18 cellular contexts compared by ENCODE assay signal in genomic region chr9:91783876-91784672, GRCh38.
A peak's percentile ranks its signal among the peaks of the same experiment; 100 is the strongest.
DNase-seq lines count a peak whose midpoint lies in the region; ATAC-seq and TF ChIP-seq lines count a peak whose summit lies in the region.
"Had no signal": no experiment of that assay in that cellular context is flagged by ENCODE, and none has a peak within 500 bp of the region (broad histone marks: within the 10 kb centered on the region; RNA-seq: fewer than 3 reads in every experiment).

No MANE protein-coding gene starts in this region.

- POLR2A ChIA-PET in activated CD8-positive, alpha-beta T cell treated with anti-CD3 and anti-CD28 coated beads for 36 hours (lab: Charles Lee): no interaction called here
- POLR2A ChIA-PET in activated CD8-positive, alpha-beta T cell treated with anti-CD3 and anti-CD28 coated beads, Interleukin-2, amount 10 ng/mL, durations not matched to agents 7 days and 5 days (lab: Charles Lee): no interaction called here

- TF ChIP-seq CTCF in activated CD8-positive, alpha-beta T cell treated with anti-CD3 and anti-CD28 coated beads for 36 hours (IDR thresholded peaks at IDR 0.05): no peak
- TF ChIP-seq CTCF in glutamatergic neuron (IDR thresholded peaks at IDR 0.05; ENCODE audit: partially characterized antibody, unreplicated experiment) (no peak), osteocyte (IDR thresholded peaks at IDR 0.05) (no peak), esophagus squamous epithelium (IDR thresholded peaks at IDR 0.05) (no peak), chondrocyte (IDR thresholded peaks at IDR 0.05) (no peak)

- H3K27me3 Mint-ChIP-seq in activated CD8-positive, alpha-beta T cell treated with anti-CD3 and anti-CD28 coated beads for 36 hours: peaks cover 29% of the 10 kb centered on the region
- peaks cover 20% of the 10 kb centered on the region for H3K27me3 Mint-ChIP-seq in activated CD8-positive, alpha-beta T cell treated with anti-CD3 and anti-CD28 coated beads, Interleukin-2, amount 10 ng/mL, durations not matched to agents 7 days and 5 days (ENCODE audit: low read depth)
- H3K27me3 Mint-ChIP-seq in glutamatergic neuron (ENCODE audit: unreplicated experiment): peaks cover 11% of the 10 kb centered on the region
- no peaks in the 10 kb centered on the region for H3K27me3 Mint-ChIP-seq in osteocyte (ENCODE audit: unreplicated experiment)
- H3K27me3 Mint-ChIP-seq in chondrocyte (ENCODE audit: low read depth): no peaks in the 10 kb centered on the region
- H3K27me3 Mint-ChIP-seq: CD4-positive, CD25-positive, alpha-beta regulatory T cell had no signal

- 63 to 85% methylated on average over 12 to 14 of the region's 14 CpGs for WGBS in esophagus squamous epithelium, 2 donors

- no peak for ATAC-seq in activated CD8-positive, alpha-beta T cell treated with anti-CD3 and anti-CD28 coated beads for 36 hours
- no peak for ATAC-seq in activated CD8-positive, alpha-beta T cell treated with anti-CD3 and anti-CD28 coated beads, Interleukin-2, amount 10 ng/mL, durations not matched to agents 7 days and 5 days
- no peak for ATAC-seq in GM21717 (IDR thresholded peaks at IDR 0.05; ENCODE audit: unreplicated experiment)
- ATAC-seq in GM18868 (IDR thresholded peaks at IDR 0.05; ENCODE audit: unreplicated experiment): no peak

- no peak overlapping the region for H3K27ac Mint-ChIP-seq in activated CD8-positive, alpha-beta T cell treated with anti-CD3 and anti-CD28 coated beads for 36 hours
- no peak overlapping the region for H3K27ac Mint-ChIP-seq in activated CD8-positive, alpha-beta T cell treated with anti-CD3 and anti-CD28 coated beads, Interleukin-2, amount 10 ng/mL, durations not matched to agents 7 days and 5 days
- peak overlapping the region; percentile 69 for H3K27ac Mint-ChIP-seq in glutamatergic neuron (ENCODE audit: unreplicated experiment)
- H3K27ac Mint-ChIP-seq in osteocyte (ENCODE audit: unreplicated experiment): no peak overlapping the region
- no peak overlapping the region for H3K27ac Mint-ChIP-seq in chondrocyte (ENCODE audit: unreplicated experiment)
- H3K27ac Mint-ChIP-seq: B cell; CD4-positive, CD25-positive, alpha-beta regulatory T cell had no signal

- no peak overlapping the region for H3K4me3 ChIP-seq in esophagus squamous epithelium
- H3K4me3 ChIP-seq: HAP-1 had no signal

- no peak for TF ChIP-seq POLR2A in esophagus squamous epithelium (IDR thresholded peaks at IDR 0.05)

- DNase-seq in activated CD8-positive, alpha-beta T cell treated with anti-CD3 and anti-CD28 coated beads for 36 hours: peak; percentile 8
- no peak for DNase-seq in activated CD8-positive, alpha-beta T cell treated with anti-CD3 and anti-CD28 coated beads, Interleukin-2, amount 10 ng/mL, durations not matched to agents 7 days and 5 days
- DNase-seq in glutamatergic neuron: no peak
- peak; percentile 74 for DNase-seq in osteocyte (ENCODE audit: extremely low spot score, unreplicated experiment)
- no peak for DNase-seq in esophagus squamous epithelium (lab: John Stamatoyannopoulos, UW)
- no peak for DNase-seq in chondrocyte (ENCODE audit: low spot score)
- DNase-seq: CD4-positive, CD25-positive, alpha-beta regulatory T cell; EL; NCI-H1417; NCI-H187 treated with DMSO at 0.1 percent for 48 hours; NCI-H2171; NCI-H446; OCI-M1 had no signal

- peaks cover 17% of the 10 kb centered on the region for H3K4me1 Mint-ChIP-seq in activated CD8-positive, alpha-beta T cell treated with anti-CD3 and anti-CD28 coated beads for 36 hours (ENCODE audit: low read depth)
- peaks cover 12% of the 10 kb centered on the region for H3K4me1 Mint-ChIP-seq in activated CD8-positive, alpha-beta T cell treated with anti-CD3 and anti-CD28 coated beads, Interleukin-2, amount 10 ng/mL, durations not matched to agents 7 days and 5 days (ENCODE audit: low read depth)
- H3K4me1 Mint-ChIP-seq in glutamatergic neuron (ENCODE audit: low read depth, unreplicated experiment) (peaks cover 43% of the 10 kb centered on the region), osteocyte (ENCODE audit: unreplicated experiment) (peaks cover 37% of the 10 kb centered on the region), chondrocyte (ENCODE audit: low read depth) (peaks cover 8% of the 10 kb centered on the region)
- H3K4me1 Mint-ChIP-seq: B cell; CD4-positive, CD25-positive, alpha-beta regulatory T cell had no signal

- peaks cover 3% of the 10 kb centered on the region for H3K9me3 Mint-ChIP-seq in activated CD8-positive, alpha-beta T cell treated with anti-CD3 and anti-CD28 coated beads for 36 hours
- H3K9me3 Mint-ChIP-seq in activated CD8-positive, alpha-beta T cell treated with anti-CD3 and anti-CD28 coated beads, Interleukin-2, amount 10 ng/mL, durations not matched to agents 7 days and 5 days (ENCODE audit: insufficient read depth): no peaks in the 10 kb centered on the region
- H3K9me3 Mint-ChIP-seq in glutamatergic neuron (ENCODE audit: unreplicated experiment) (peaks cover 21% of the 10 kb centered on the region), osteocyte (ENCODE audit: unreplicated experiment) (peaks cover 9% of the 10 kb centered on the region), chondrocyte (ENCODE audit: low read depth) (peaks cover 14% of the 10 kb centered on the region)

- no peaks in the 10 kb centered on the region for H3K36me3 ChIP-seq in esophagus squamous epithelium
- H3K36me3 ChIP-seq: HAP-1 had no signal

- H3K4me3 Mint-ChIP-seq in activated CD8-positive, alpha-beta T cell treated with anti-CD3 and anti-CD28 coated beads for 36 hours: no peak overlapping the region
- H3K4me3 Mint-ChIP-seq in activated CD8-positive, alpha-beta T cell treated with anti-CD3 and anti-CD28 coated beads, Interleukin-2, amount 10 ng/mL, durations not matched to agents 7 days and 5 days: no peak overlapping the region
- peak overlapping the region; percentile 37 for H3K4me3 Mint-ChIP-seq in glutamatergic neuron (ENCODE audit: unreplicated experiment)
- no peak overlapping the region for H3K4me3 Mint-ChIP-seq in osteocyte (ENCODE audit: unreplicated experiment)
- no peak overlapping the region for H3K4me3 Mint-ChIP-seq in chondrocyte (ENCODE audit: unreplicated experiment)
- H3K4me3 Mint-ChIP-seq: B cell; CD4-positive, CD25-positive, alpha-beta regulatory T cell had no signal

- H3K27me3 ChIP-seq in esophagus squamous epithelium: peaks cover 0 to 10% (median 0%) of the 10 kb centered on the region in 4 donors

- no peaks in the 10 kb centered on the region for H3K9me3 ChIP-seq in esophagus squamous epithelium
- H3K9me3 ChIP-seq: HAP-1 had no signal

- H3K27ac ChIP-seq in esophagus squamous epithelium: peak overlapping the region in 2 of 4 donors; percentile 62 to 65
- H3K27ac ChIP-seq: 22Rv1 had no signal

- CTCF ChIA-PET in activated CD8-positive, alpha-beta T cell treated with anti-CD3 and anti-CD28 coated beads for 36 hours (lab: Charles Lee): no interaction called here
- CTCF ChIA-PET in activated CD8-positive, alpha-beta T cell treated with anti-CD3 and anti-CD28 coated beads, Interleukin-2, amount 10 ng/mL, durations not matched to agents 7 days and 5 days (lab: Charles Lee): no interaction called here

- H3K4me1 ChIP-seq in esophagus squamous epithelium: no peaks in the 10 kb centered on the region
- H3K4me1 ChIP-seq: HAP-1 had no signal

- intact Hi-C loops in activated CD8-positive, alpha-beta T cell treated with anti-CD3 and anti-CD28 coated beads for 36 hours (cut with micrococcal nuclease): no loop called here
- intact Hi-C loops in esophagus squamous epithelium (cut with DNase I): no loop called here

- no peaks in the 10 kb centered on the region for H3K36me3 Mint-ChIP-seq in activated CD8-positive, alpha-beta T cell treated with anti-CD3 and anti-CD28 coated beads for 36 hours (ENCODE audit: low read depth)
- H3K36me3 Mint-ChIP-seq in activated CD8-positive, alpha-beta T cell treated with anti-CD3 and anti-CD28 coated beads, Interleukin-2, amount 10 ng/mL, durations not matched to agents 7 days and 5 days (ENCODE audit: low read depth): no peaks in the 10 kb centered on the region
- H3K36me3 Mint-ChIP-seq in glutamatergic neuron (ENCODE audit: unreplicated experiment): peaks cover 10% of the 10 kb centered on the region
- peaks cover 18% of the 10 kb centered on the region for H3K36me3 Mint-ChIP-seq in osteocyte (ENCODE audit: unreplicated experiment)
- peaks cover 4% of the 10 kb centered on the region for H3K36me3 Mint-ChIP-seq in chondrocyte (ENCODE audit: low read depth)
- H3K36me3 Mint-ChIP-seq: CD4-positive, CD25-positive, alpha-beta regulatory T cell had no signal

Comparison
In these comparisons a context has a peak if more than half of its experiments do, and no peak if none do; other contexts are left out.
1. DNase-seq: peak in activated CD8-positive, alpha-beta T cell treated with anti-CD3 and anti-CD28 coated beads for 36 hours (single experiment) and osteocyte (single experiment); none in activated CD8-positive, alpha-beta T cell treated with anti-CD3 and anti-CD28 coated beads, Interleukin-2, amount 10 ng/mL, durations not matched to agents 7 days and 5 days (single experiment), glutamatergic neuron (single experiment), esophagus squamous epithelium (single experiment) and chondrocyte (single experiment).